Comparison of ENCODE assay signal across 3 cellular contexts in genomic region chr19:2363419-2363818, GRCh38.
TF ChIP-seq lines count a peak whose summit lies in the region.

No MANE protein-coding gene starts in this region.

TF ChIP-seq in SK-N-SH, 30 proteins besides CTCF, POLR2A, EP300 and RAD21:
- no peak for TF ChIP-seq CHD2 (IDR thresholded peaks at IDR 0.05; ENCODE audit: low read length, partially characterized antibody)
- no peak for TF ChIP-seq TCF12 (IDR thresholded peaks at IDR 0.05)
- TF ChIP-seq RCOR1 (IDR thresholded peaks at IDR 0.05; ENCODE audit: low read length): no peak
- no peak for TF ChIP-seq PBX3 (IDR thresholded peaks at IDR 0.05)
- no peak for TF ChIP-seq MXI1 (IDR thresholded peaks at IDR 0.05; ENCODE audit: low read depth, low read length)
TF ChIP-seq in SK-N-SH: peak in this region for 0.

TF ChIP-seq in SK-N-SH treated with all-trans-retinoic acid at 6 μM for 48 hours, 23 proteins besides CTCF, POLR2A, EP300 and RAD21:
- TF ChIP-seq BACH2 (CRISPR knock-in tag; IDR thresholded peaks at IDR 0.05; ENCODE audit: borderline replicate concordance) (no peak), ZFP3 (CRISPR knock-in tag; IDR thresholded peaks at IDR 0.05) (no peak), ZNF565 (CRISPR knock-in tag; conservative IDR thresholded peaks at IDR 0.05; ENCODE audit: low read depth) (no peak), POU6F1 (CRISPR knock-in tag; IDR thresholded peaks at IDR 0.05; ENCODE audit: borderline replicate concordance, low read depth) (no peak), RARB (CRISPR knock-in tag; IDR thresholded peaks at IDR 0.05) (no peak), OSR1 (CRISPR knock-in tag; IDR thresholded peaks at IDR 0.05) (no peak), ZC3H10 (CRISPR knock-in tag; IDR thresholded peaks at IDR 0.05) (no peak), CREB5 (CRISPR knock-in tag; IDR thresholded peaks at IDR 0.05; ENCODE audit: low read depth) (no peak), TOX (CRISPR knock-in tag; IDR thresholded peaks at IDR 0.05; ENCODE audit: borderline replicate concordance) (no peak), ZNF8 (CRISPR knock-in tag; IDR thresholded peaks at IDR 0.05) (no peak), CSRNP3 (CRISPR knock-in tag; IDR thresholded peaks at IDR 0.05) (no peak), SNAI2 (CRISPR knock-in tag; IDR thresholded peaks at IDR 0.05) (no peak), PPARA (CRISPR knock-in tag; IDR thresholded peaks at IDR 0.05; ENCODE audit: borderline replicate concordance) (no peak), TSHZ2 (CRISPR knock-in tag; IDR thresholded peaks at IDR 0.05) (no peak), GLIS3 (CRISPR knock-in tag; IDR thresholded peaks at IDR 0.05) (no peak), ZNF70 (CRISPR knock-in tag; IDR thresholded peaks at IDR 0.05) (no peak), ESRRG (CRISPR knock-in tag; IDR thresholded peaks at IDR 0.05) (no peak), ARNTL (CRISPR knock-in tag; IDR thresholded peaks at IDR 0.05; ENCODE audit: borderline replicate concordance, low read depth) (no peak), PATZ1 (CRISPR knock-in tag; IDR thresholded peaks at IDR 0.05; ENCODE audit: borderline replicate concordance) (no peak)
TF ChIP-seq in SK-N-SH treated with all-trans-retinoic acid at 6 μM for 48 hours: peak in this region for 0.

TF ChIP-seq in H1, 55 proteins besides CTCF, POLR2A, EP300 and RAD21:
- TF ChIP-seq POU5F1 (IDR thresholded peaks at IDR 0.05; ENCODE audit: low read depth, low read length): no peak
